ENCODE assay signal across 18 cellular contexts in the genomic region with DNA sequence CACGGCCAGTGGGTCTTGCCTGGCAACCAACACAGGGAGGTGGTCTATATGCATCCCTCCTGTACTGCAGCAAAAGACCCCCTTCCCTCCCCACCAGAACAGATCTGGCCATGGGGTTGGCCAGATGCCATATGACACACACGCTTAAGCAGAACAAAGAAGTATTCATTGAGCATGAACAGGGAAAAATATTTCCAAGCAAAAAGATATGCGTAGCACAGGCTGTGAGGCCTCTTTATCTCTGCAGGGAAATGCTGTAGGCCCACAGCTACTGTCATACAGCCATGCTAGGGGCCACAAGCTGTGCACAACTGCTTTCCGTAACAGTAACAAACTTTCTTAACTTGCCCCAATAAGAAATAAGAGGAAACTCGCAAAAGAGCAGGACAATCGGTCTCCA.
"Had no signal": no experiment of that assay in that cellular context is flagged by ENCODE, and none has a peak within 500 bp of the region (broad histone marks: within the 10 kb centered on the region; RNA-seq: fewer than 3 reads in every experiment).

No MANE protein-coding gene starts in this region.

- H3K9ac ChIP-seq: SK-N-SH had no signal

- H3K9me3 ChIP-seq: left lung had no signal

- H3K4me3 Mint-ChIP-seq: activated naive CD4-positive, alpha-beta T cell treated with anti-CD3 and anti-CD28 coated beads for 36 hours; activated naive CD8-positive, alpha-beta T cell treated with anti-CD3 and anti-CD28 coated beads, Interleukin-2, amount 50 U/mL, for 24 hours; natural killer cell treated with Interleukin-12 subunit alpha and Interleukin-12 subunit beta and Interleukin-15 and Interleukin-18, amount 100 ng/mL, for 72 hours; stimulated activated effector memory CD8-positive, alpha-beta T cell treated with anti-CD3 and anti-CD28 coated beads, Interleukin-12 subunit alpha, Interleukin-12 subunit beta, amount 100 ng/mL, for 72 hours; T-cell had no signal

- H3K4me3 ChIP-seq: cardiac muscle cell, dorsolateral prefrontal cortex, left lung had no signal

- DNase-seq: activated CD4-positive, alpha-beta T cell treated with anti-CD3 and anti-CD28 coated beads, Interleukin-2, amount 50 U/mL, for 4 hours; activated CD4-positive, CD25-positive, alpha-beta regulatory T cell treated with anti-CD3 and anti-CD28 coated beads, Interleukin-2, amount 50 U/mL, for 72 hours; activated naive CD4-positive, alpha-beta T cell treated with anti-CD3 and anti-CD28 coated beads for 36 hours; activated naive CD8-positive, alpha-beta T cell treated with anti-CD3 and anti-CD28 coated beads, Interleukin-2, amount 50 U/mL, for 24 hours; activated T-cell treated with anti-CD3 and anti-CD28 coated beads, Interleukin-2, amount 50 U/mL, for 1 hour; aorta; dorsolateral prefrontal cortex; left lung; mesenchymal stem cell; SK-N-SH; stimulated activated CD4-positive, alpha-beta T cell treated with anti-CD3 and anti-CD28 coated beads, Interleukin-12 subunit alpha, Interleukin-12 subunit beta, amount 100 ng/mL, for 4 hours; stimulated activated CD4-positive, alpha-beta T cell treated with anti-CD3 and anti-CD28 coated beads, Interleukin-2, amount 100 ng/mL, for 24 hours; T-cell; T1000 had no signal

- H3K36me3 ChIP-seq: cardiac muscle cell, left lung had no signal

- H3K27me3 ChIP-seq: cardiac muscle cell, dorsolateral prefrontal cortex, left lung had no signal

- H3K9me2 ChIP-seq: SK-N-SH had no signal

- H3K9me3 Mint-ChIP-seq: activated naive CD4-positive, alpha-beta T cell treated with anti-CD3 and anti-CD28 coated beads for 36 hours; activated naive CD8-positive, alpha-beta T cell treated with anti-CD3 and anti-CD28 coated beads, Interleukin-2, amount 50 U/mL, for 24 hours; activated T-helper 2 cell treated with anti-CD3 and anti-CD28 coated beads, Interferon-gamma antibody, Interleukin-2, Interleukin-4, amounts not matched to agents 10 μg/mL and 5 μg/mL and 100 μg/mL, durations not matched to agents 14 hours and 24 hours and 36 hours had no signal

- H3K4me2 ChIP-seq: SK-N-SH had no signal

- H3K27ac Mint-ChIP-seq: activated naive CD4-positive, alpha-beta T cell treated with anti-CD3 and anti-CD28 coated beads for 36 hours; activated naive CD8-positive, alpha-beta T cell treated with anti-CD3 and anti-CD28 coated beads, Interleukin-2, amount 50 U/mL, for 24 hours; activated T-helper 2 cell treated with anti-CD3 and anti-CD28 coated beads, Interferon-gamma antibody, Interleukin-2, Interleukin-4, amounts not matched to agents 10 μg/mL and 5 μg/mL and 100 μg/mL, durations not matched to agents 14 hours and 24 hours and 36 hours; natural killer cell treated with Interleukin-12 subunit alpha and Interleukin-12 subunit beta and Interleukin-15 and Interleukin-18, amount 100 ng/mL, for 72 hours; stimulated activated effector memory CD8-positive, alpha-beta T cell treated with anti-CD3 and anti-CD28 coated beads, Interleukin-12 subunit alpha, Interleukin-12 subunit beta, amount 100 ng/mL, for 72 hours; T-cell had no signal

- H3K4me1 Mint-ChIP-seq: activated naive CD8-positive, alpha-beta T cell treated with anti-CD3 and anti-CD28 coated beads, Interleukin-2, amount 50 U/mL, for 24 hours; stimulated activated effector memory CD8-positive, alpha-beta T cell treated with anti-CD3 and anti-CD28 coated beads, Interleukin-12 subunit alpha, Interleukin-12 subunit beta, amount 100 ng/mL, for 72 hours; T-cell had no signal

- H3K4me1 ChIP-seq: left lung had no signal

- H3K27me3 Mint-ChIP-seq: natural killer cell treated with Interleukin-12 subunit alpha and Interleukin-12 subunit beta and Interleukin-15 and Interleukin-18, amount 100 ng/mL, for 72 hours had no signal

- H3K27ac ChIP-seq: cardiac muscle cell, dorsolateral prefrontal cortex, left lung had no signal

- ATAC-seq: activated naive CD8-positive, alpha-beta T cell treated with anti-CD3 and anti-CD28 coated beads, Interleukin-2, amount 50 U/mL, for 24 hours; left lung; natural killer cell treated with Interleukin-12 subunit alpha and Interleukin-12 subunit beta and Interleukin-15 and Interleukin-18, amount 100 ng/mL, for 72 hours; stimulated activated effector memory CD8-positive, alpha-beta T cell treated with anti-CD3 and anti-CD28 coated beads, Interleukin-12 subunit alpha, Interleukin-12 subunit beta, amount 100 ng/mL, for 72 hours; T-cell had no signal

- H3K36me3 Mint-ChIP-seq: natural killer cell treated with Interleukin-12 subunit alpha and Interleukin-12 subunit beta and Interleukin-15 and Interleukin-18, amount 100 ng/mL, for 72 hours; stimulated activated effector memory CD8-positive, alpha-beta T cell treated with anti-CD3 and anti-CD28 coated beads, Interleukin-12 subunit alpha, Interleukin-12 subunit beta, amount 100 ng/mL, for 72 hours; T-cell had no signal
